20 cellular contexts compared by ENCODE assay signal in genomic region chr2:126852361-126852760, GRCh38. TPM values are rescaled to one million over a fixed set of nuclear protein-coding genes. Genes with fewer than 3 reads are reported as not detected.
A peak's percentile ranks its signal among the peaks of the same experiment; 100 is the strongest.
DNase-seq lines count a peak whose midpoint lies in the region; ATAC-seq and TF ChIP-seq lines count a peak whose summit lies in the region.
"Had no signal": no experiment of that assay in that cellular context is flagged by ENCODE, and none has a peak within 500 bp of the region (broad histone marks: within the 10 kb centered on the region; RNA-seq: fewer than 3 reads in every experiment).

No MANE protein-coding gene starts in this region.

- H3K4me1 Mint-ChIP-seq in activated T-cell treated with anti-CD3 and anti-CD28 coated beads, Interleukin-2, amount 50 U/mL, for 72 hours (ENCODE audit: low read depth), result no peaks in the 10 kb centered on the region
- H3K4me1 Mint-ChIP-seq: B cell, H9 had no signal

- H3K4me3 Mint-ChIP-seq in activated T-cell treated with anti-CD3 and anti-CD28 coated beads, Interleukin-2, amount 50 U/mL, for 72 hours, result no peak overlapping the region
- H3K4me3 Mint-ChIP-seq: B cell; CD8-positive, alpha-beta T cell; H9 had no signal

- in situ Hi-C loops in gastrocnemius medialis (cut with MboI; ENCODE audit: low sequenced_read_pairs in 4 of 4), result no loop called here

- H3K4me1 ChIP-seq in right atrium auricular region (no peaks in the 10 kb centered on the region), left ventricle myocardium inferior (peaks cover 4% of the 10 kb centered on the region), gastrocnemius medialis (no peaks in the 10 kb centered on the region)

- peaks cover 9% of the 10 kb centered on the region for H3K27me3 Mint-ChIP-seq in activated T-cell treated with anti-CD3 and anti-CD28 coated beads, Interleukin-2, amount 50 U/mL, for 72 hours (ENCODE audit: low read depth)

- H3K27ac ChIP-seq in right atrium auricular region, result no peak overlapping the region
- H3K27ac ChIP-seq in left ventricle myocardium inferior (replicated peaks), result no peak overlapping the region
- peak overlapping the region in 1 of 4 donors; percentile 44 for H3K27ac ChIP-seq in gastrocnemius medialis
- H3K27ac ChIP-seq: BLaER1 treated with 17β-estradiol and CSF1 and Interleukin-3, amounts not matched to agents 10 nM and 100 nM had no signal

- TF ChIP-seq POLR2A in gastrocnemius medialis (IDR thresholded peaks at IDR 0.05), result no peak

- H3K4me3 ChIP-seq in right atrium auricular region (no peak overlapping the region), left ventricle myocardium inferior (no peak overlapping the region), gastrocnemius medialis (no peak overlapping the region)
- H3K4me3 ChIP-seq: BLaER1 treated with 17β-estradiol and CSF1 and Interleukin-3, amounts not matched to agents 10 nM and 100 nM; GM12878 had no signal

- H3K36me3 Mint-ChIP-seq in activated T-cell treated with anti-CD3 and anti-CD28 coated beads, Interleukin-2, amount 50 U/mL, for 72 hours (ENCODE audit: insufficient read depth in 2 of 2), result no peaks in the 10 kb centered on the region
- H3K36me3 Mint-ChIP-seq: CD8-positive, alpha-beta T cell had no signal

- no peaks in the 10 kb centered on the region for H3K9me3 Mint-ChIP-seq in activated T-cell treated with anti-CD3 and anti-CD28 coated beads, Interleukin-2, amount 50 U/mL, for 72 hours
- H3K9me3 Mint-ChIP-seq: CD8-positive, alpha-beta T cell; H9 had no signal

- TF ChIP-seq CTCF in right atrium auricular region (IDR thresholded peaks at IDR 0.05), result no peak
- TF ChIP-seq CTCF in left ventricle myocardium inferior (IDR thresholded peaks at IDR 0.05; ENCODE audit: borderline replicate concordance), result no peak
- TF ChIP-seq CTCF in gastrocnemius medialis (IDR thresholded peaks at IDR 0.05 in 4 of 5, conservative IDR thresholded peaks at IDR 0.05 in 1 of 5), result no peak

- DNase-seq in right atrium auricular region (ENCODE audit: low spot score), result peak; percentile 23
- no peak for DNase-seq in left ventricle myocardium inferior
- no peak for DNase-seq in left lobe of liver (ENCODE audit: low spot score)
- DNase-seq in gastrocnemius medialis, result peak in 1 of 2 donors; percentile 15
- DNase-seq in activated T-cell treated with anti-CD3 and anti-CD28 coated beads, Interleukin-2, amount 50 U/mL, for 72 hours, result no peak
- DNase-seq in D341Med (ENCODE audit: low spot score), result no peak
- DNase-seq: Calu3; CD8-positive, alpha-beta T cell; DMS 273 treated with DMSO at 0.1 percent for 48 hours; DMS53; DND-41; EL; H9; IMR-90 had no signal

- H3K36me3 ChIP-seq in right atrium auricular region (no peaks in the 10 kb centered on the region), left ventricle myocardium inferior (no peaks in the 10 kb centered on the region), gastrocnemius medialis (no peaks in the 10 kb centered on the region)
- H3K36me3 ChIP-seq: BLaER1 treated with 17β-estradiol and CSF1 and Interleukin-3, amounts not matched to agents 10 nM and 100 nM had no signal

- H3K27me3 ChIP-seq in right atrium auricular region, result no peaks in the 10 kb centered on the region
- peaks cover 30% of the 10 kb centered on the region for H3K27me3 ChIP-seq in left ventricle myocardium inferior (ENCODE audit: low read depth)
- no peaks in the 10 kb centered on the region for H3K27me3 ChIP-seq in gastrocnemius medialis
- H3K27me3 ChIP-seq: BLaER1 treated with 17β-estradiol and CSF1 and Interleukin-3, amounts not matched to agents 10 nM and 100 nM had no signal

- intact Hi-C loops in left ventricle myocardium inferior (cut with micrococcal nuclease), result no loop called here
- intact Hi-C loops in gastrocnemius medialis (cut with DNase I; ENCODE audit: low total_unique reads), result no loop called here

- H3K9me3 ChIP-seq in right atrium auricular region (no peaks in the 10 kb centered on the region), left ventricle myocardium inferior (replicated peaks) (no peaks in the 10 kb centered on the region), gastrocnemius medialis (no peaks in the 10 kb centered on the region)

- H3K27ac Mint-ChIP-seq in activated T-cell treated with anti-CD3 and anti-CD28 coated beads, Interleukin-2, amount 50 U/mL, for 72 hours, result no peak overlapping the region
- H3K27ac Mint-ChIP-seq: B cell; CD8-positive, alpha-beta T cell; H9 had no signal

- ATAC-seq in left lobe of liver, result peak; percentile 44
- peak; percentile 18 to 68 for ATAC-seq in gastrocnemius medialis
- no peak for ATAC-seq in activated T-cell treated with anti-CD3 and anti-CD28 coated beads, Interleukin-2, amount 50 U/mL, for 72 hours (replicated peaks in 1 of 2)
- ATAC-seq: CD8-positive, alpha-beta T cell; GM12878 had no signal

RNA-seq across cellular contexts. Expression of gene TEX51, which starts 46.3 kb away (rescaled TPM):
- total RNA-seq in right atrium auricular region, result not detected
- not detected for total RNA-seq in left ventricle myocardium inferior
- not detected for total RNA-seq in left lobe of liver
- not detected for total RNA-seq in gastrocnemius medialis
- total RNA-seq in activated T-cell treated with anti-CD3 and anti-CD28 coated beads, Interleukin-2, amount 50 U/mL, for 72 hours, result not detected
- total RNA-seq: A172; B cell; Calu3; CD8-positive, alpha-beta T cell; G401; GM12878; H1; H9; IMR-90 had no signal

Comparison
In these comparisons a context has a peak if more than half of its experiments do, and no peak if none do; other contexts are left out.
1. ATAC-seq: peak in left lobe of liver (single experiment) and gastrocnemius medialis (2 of 2); none in activated T-cell treated with anti-CD3 and anti-CD28 coated beads, Interleukin-2, amount 50 U/mL, for 72 hours (0 of 2).